Comparison of ENCODE assay signal across 1 cellular context in genomic region chr14:20683896-20684661, GRCh38.
TF ChIP-seq lines count a peak whose summit lies in the region.

TSS of gene RNASE4 (plus strand) at chr14:20684560. CDS start at chr14:20699372, 14,812 bp downstream.

TF ChIP-seq in GM12878, 131 proteins besides CTCF, POLR2A, EP300 and RAD21 (continued from another document and continues in another):
- TF ChIP-seq, protein P1, sequence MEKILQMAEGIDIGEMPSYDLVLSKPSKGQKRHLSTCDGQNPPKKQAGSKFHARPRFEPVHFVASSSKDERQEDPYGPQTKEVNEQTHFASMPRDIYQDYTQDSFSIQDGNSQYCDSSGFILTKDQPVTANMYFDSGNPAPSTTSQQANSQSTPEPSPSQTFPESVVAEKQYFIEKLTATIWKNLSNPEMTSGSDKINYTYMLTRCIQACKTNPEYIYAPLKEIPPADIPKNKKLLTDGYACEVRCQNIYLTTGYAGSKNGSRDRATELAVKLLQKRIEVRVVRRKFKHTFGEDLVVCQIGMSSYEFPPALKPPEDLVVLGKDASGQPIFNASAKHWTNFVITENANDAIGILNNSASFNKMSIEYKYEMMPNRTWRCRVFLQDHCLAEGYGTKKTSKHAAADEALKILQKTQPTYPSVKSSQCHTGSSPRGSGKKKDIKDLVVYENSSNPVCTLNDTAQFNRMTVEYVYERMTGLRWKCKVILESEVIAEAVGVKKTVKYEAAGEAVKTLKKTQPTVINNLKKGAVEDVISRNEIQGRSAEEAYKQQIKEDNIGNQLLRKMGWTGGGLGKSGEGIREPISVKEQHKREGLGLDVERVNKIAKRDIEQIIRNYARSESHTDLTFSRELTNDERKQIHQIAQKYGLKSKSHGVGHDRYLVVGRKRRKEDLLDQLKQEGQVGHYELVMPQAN (conservative IDR thresholded peaks at IDR 0.05), result peak; percentile 68
- no peak for TF ChIP-seq ZNF207 (IDR thresholded peaks at IDR 0.05; ENCODE audit: borderline replicate concordance)
- 0 out of 2 replicates have a peak, but pooled peaks have one; percentile 0 for TF ChIP-seq MXI1 (IDR thresholded peaks at IDR 0.05; ENCODE audit: low read depth, low read length)
- TF ChIP-seq, protein P2, sequence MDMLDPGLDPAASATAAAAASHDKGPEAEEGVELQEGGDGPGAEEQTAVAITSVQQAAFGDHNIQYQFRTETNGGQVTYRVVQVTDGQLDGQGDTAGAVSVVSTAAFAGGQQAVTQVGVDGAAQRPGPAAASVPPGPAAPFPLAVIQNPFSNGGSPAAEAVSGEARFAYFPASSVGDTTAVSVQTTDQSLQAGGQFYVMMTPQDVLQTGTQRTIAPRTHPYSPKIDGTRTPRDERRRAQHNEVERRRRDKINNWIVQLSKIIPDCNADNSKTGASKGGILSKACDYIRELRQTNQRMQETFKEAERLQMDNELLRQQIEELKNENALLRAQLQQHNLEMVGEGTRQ (IDR thresholded peaks at IDR 0.05; ENCODE audit: borderline replicate concordance, low read depth, low read length), result no peak
- TF ChIP-seq SREBF2 (IDR thresholded peaks at IDR 0.05; ENCODE audit: low read length), result peak; percentile 98
- TF ChIP-seq PML (IDR thresholded peaks at IDR 0.05; ENCODE audit: low read length), result no peak
- no peak for TF ChIP-seq YBX1 (IDR thresholded peaks at IDR 0.05)
- TF ChIP-seq E2F4 (IDR thresholded peaks at IDR 0.05; ENCODE audit: low read depth, low read length), result no peak
- TF ChIP-seq MYB (IDR thresholded peaks at IDR 0.05; ENCODE audit: borderline replicate concordance, low read depth, low read length), result no peak
- TF ChIP-seq RB1 (IDR thresholded peaks at IDR 0.05; ENCODE audit: borderline replicate concordance), result peak; percentile 92; the same call in 1 of the 2 replicates
- no peak for TF ChIP-seq USF1 (IDR thresholded peaks at IDR 0.05; ENCODE audit: borderline replicate concordance, extremely low read length, insufficient read depth, low read depth, low read length)
- no peak for TF ChIP-seq NFYA (IDR thresholded peaks at IDR 0.05; ENCODE audit: borderline replicate concordance, low read depth, low read length)
- TF ChIP-seq STAT1 (conservative IDR thresholded peaks at IDR 0.05), result no peak
- no peak for TF ChIP-seq TCF3 (IDR thresholded peaks at IDR 0.05; ENCODE audit: borderline replicate concordance, insufficient read depth, low read depth, low read length)
- peak; percentile 84 for TF ChIP-seq SMARCA5 (IDR thresholded peaks at IDR 0.05)
- TF ChIP-seq, protein P3, sequence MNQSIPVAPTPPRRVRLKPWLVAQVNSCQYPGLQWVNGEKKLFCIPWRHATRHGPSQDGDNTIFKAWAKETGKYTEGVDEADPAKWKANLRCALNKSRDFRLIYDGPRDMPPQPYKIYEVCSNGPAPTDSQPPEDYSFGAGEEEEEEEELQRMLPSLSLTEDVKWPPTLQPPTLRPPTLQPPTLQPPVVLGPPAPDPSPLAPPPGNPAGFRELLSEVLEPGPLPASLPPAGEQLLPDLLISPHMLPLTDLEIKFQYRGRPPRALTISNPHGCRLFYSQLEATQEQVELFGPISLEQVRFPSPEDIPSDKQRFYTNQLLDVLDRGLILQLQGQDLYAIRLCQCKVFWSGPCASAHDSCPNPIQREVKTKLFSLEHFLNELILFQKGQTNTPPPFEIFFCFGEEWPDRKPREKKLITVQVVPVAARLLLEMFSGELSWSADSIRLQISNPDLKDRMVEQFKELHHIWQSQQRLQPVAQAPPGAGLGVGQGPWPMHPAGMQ (IDR thresholded peaks at IDR 0.05; ENCODE audit: borderline replicate concordance), result no peak
- no peak; the same call in 1 of the 2 replicates for TF ChIP-seq NFIC (IDR thresholded peaks at IDR 0.05; ENCODE audit: low read depth, low read length)
- no peak for TF ChIP-seq CBX5 (IDR thresholded peaks at IDR 0.05; ENCODE audit: low read depth)
- 0 out of 2 replicates have a peak, but pooled peaks have one; percentile 11 for TF ChIP-seq ATF7 (IDR thresholded peaks at IDR 0.05; ENCODE audit: low read depth)
- TF ChIP-seq ZNF384 (IDR thresholded peaks at IDR 0.05; ENCODE audit: borderline replicate concordance, low read depth, low read length), result 0 out of 2 replicates have a peak, but pooled peaks have one; percentile 28
- TF ChIP-seq BCLAF1 (IDR thresholded peaks at IDR 0.05), result no peak
- no peak; the same call in 1 of the 2 replicates for TF ChIP-seq YY1 (IDR thresholded peaks at IDR 0.05; ENCODE audit: low read depth, low read length)
- no peak for TF ChIP-seq ATF2 (IDR thresholded peaks at IDR 0.05; ENCODE audit: low read length)
- peak; percentile 73; the same call in 1 of the 2 replicates for TF ChIP-seq NR2F1 (conservative IDR thresholded peaks at IDR 0.05)
- no peak for TF ChIP-seq BMI1 (IDR thresholded peaks at IDR 0.05; ENCODE audit: borderline replicate concordance)
- no peak for TF ChIP-seq ZNF274 (IDR thresholded peaks at IDR 0.05; ENCODE audit: insufficient read depth, insufficient read length)
- TF ChIP-seq CHD1 (IDR thresholded peaks at IDR 0.05; ENCODE audit: low read depth, low read length), result no peak
- TF ChIP-seq NBN (IDR thresholded peaks at IDR 0.05), result peak; percentile 96
- TF ChIP-seq ETV6 (conservative IDR thresholded peaks at IDR 0.05 in 1 of 2, IDR thresholded peaks at IDR 0.05 in 1 of 2; ENCODE audit: borderline replicate concordance in 1 of 2, low read depth in 1 of 2), result no peak
- TF ChIP-seq LARP7 (IDR thresholded peaks at IDR 0.05), result 0 out of 2 replicates have a peak, but pooled peaks have one; percentile 40
- TF ChIP-seq PAX5 (IDR thresholded peaks at IDR 0.05; ENCODE audit: borderline replicate concordance, low read depth, low read length), result no peak
- TF ChIP-seq IRF3 (IDR thresholded peaks at IDR 0.05), result no peak
- no peak for TF ChIP-seq MYC (IDR thresholded peaks at IDR 0.05; ENCODE audit: insufficient read depth, insufficient read length, insufficient replicate concordance, low read length, severe bottlenecking)
- TF ChIP-seq, protein P4, sequence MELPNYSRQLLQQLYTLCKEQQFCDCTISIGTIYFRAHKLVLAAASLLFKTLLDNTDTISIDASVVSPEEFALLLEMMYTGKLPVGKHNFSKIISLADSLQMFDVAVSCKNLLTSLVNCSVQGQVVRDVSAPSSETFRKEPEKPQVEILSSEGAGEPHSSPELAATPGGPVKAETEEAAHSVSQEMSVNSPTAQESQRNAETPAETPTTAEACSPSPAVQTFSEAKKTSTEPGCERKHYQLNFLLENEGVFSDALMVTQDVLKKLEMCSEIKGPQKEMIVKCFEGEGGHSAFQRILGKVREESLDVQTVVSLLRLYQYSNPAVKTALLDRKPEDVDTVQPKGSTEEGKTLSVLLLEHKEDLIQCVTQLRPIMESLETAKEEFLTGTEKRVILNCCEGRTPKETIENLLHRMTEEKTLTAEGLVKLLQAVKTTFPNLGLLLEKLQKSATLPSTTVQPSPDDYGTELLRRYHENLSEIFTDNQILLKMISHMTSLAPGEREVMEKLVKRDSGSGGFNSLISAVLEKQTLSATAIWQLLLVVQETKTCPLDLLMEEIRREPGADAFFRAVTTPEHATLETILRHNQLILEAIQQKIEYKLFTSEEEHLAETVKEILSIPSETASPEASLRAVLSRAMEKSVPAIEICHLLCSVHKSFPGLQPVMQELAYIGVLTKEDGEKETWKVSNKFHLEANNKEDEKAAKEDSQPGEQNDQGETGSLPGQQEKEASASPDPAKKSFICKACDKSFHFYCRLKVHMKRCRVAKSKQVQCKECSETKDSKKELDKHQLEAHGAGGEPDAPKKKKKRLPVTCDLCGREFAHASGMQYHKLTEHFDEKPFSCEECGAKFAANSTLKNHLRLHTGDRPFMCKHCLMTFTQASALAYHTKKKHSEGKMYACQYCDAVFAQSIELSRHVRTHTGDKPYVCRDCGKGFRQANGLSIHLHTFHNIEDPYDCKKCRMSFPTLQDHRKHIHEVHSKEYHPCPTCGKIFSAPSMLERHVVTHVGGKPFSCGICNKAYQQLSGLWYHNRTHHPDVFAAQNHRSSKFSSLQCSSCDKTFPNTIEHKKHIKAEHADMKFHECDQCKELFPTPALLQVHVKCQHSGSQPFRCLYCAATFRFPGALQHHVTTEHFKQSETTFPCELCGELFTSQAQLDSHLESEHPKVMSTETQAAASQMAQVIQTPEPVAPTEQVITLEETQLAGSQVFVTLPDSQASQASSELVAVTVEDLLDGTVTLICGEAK (IDR thresholded peaks at IDR 0.05; ENCODE audit: borderline replicate concordance), result peak; percentile 88
- no peak for TF ChIP-seq KAT2A (conservative IDR thresholded peaks at IDR 0.05; ENCODE audit: control insufficient read depth, low read depth, low read length)
- 0 out of 2 replicates have a peak, but pooled peaks have one; percentile 25 for TF ChIP-seq RCOR1 (conservative IDR thresholded peaks at IDR 0.05; ENCODE audit: low read depth, low read length)
- TF ChIP-seq, protein P5, sequence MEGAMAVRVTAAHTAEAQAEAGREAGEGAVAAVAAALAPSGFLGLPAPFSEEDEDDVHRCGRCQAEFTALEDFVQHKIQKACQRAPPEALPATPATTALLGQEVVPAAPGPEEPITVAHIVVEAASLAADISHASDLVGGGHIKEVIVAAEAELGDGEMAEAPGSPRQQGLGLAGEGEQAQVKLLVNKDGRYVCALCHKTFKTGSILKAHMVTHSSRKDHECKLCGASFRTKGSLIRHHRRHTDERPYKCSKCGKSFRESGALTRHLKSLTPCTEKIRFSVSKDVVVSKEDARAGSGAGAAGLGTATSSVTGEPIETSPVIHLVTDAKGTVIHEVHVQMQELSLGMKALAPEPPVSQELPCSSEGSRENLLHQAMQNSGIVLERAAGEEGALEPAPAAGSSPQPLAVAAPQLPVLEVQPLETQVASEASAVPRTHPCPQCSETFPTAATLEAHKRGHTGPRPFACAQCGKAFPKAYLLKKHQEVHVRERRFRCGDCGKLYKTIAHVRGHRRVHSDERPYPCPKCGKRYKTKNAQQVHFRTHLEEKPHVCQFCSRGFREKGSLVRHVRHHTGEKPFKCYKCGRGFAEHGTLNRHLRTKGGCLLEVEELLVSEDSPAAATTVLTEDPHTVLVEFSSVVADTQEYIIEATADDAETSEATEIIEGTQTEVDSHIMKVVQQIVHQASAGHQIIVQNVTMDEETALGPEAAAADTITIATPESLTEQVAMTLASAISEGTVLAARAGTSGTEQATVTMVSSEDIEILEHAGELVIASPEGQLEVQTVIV (IDR thresholded peaks at IDR 0.05; ENCODE audit: borderline replicate concordance, partially characterized antibody), result no peak
